In the genomic region with DNA sequence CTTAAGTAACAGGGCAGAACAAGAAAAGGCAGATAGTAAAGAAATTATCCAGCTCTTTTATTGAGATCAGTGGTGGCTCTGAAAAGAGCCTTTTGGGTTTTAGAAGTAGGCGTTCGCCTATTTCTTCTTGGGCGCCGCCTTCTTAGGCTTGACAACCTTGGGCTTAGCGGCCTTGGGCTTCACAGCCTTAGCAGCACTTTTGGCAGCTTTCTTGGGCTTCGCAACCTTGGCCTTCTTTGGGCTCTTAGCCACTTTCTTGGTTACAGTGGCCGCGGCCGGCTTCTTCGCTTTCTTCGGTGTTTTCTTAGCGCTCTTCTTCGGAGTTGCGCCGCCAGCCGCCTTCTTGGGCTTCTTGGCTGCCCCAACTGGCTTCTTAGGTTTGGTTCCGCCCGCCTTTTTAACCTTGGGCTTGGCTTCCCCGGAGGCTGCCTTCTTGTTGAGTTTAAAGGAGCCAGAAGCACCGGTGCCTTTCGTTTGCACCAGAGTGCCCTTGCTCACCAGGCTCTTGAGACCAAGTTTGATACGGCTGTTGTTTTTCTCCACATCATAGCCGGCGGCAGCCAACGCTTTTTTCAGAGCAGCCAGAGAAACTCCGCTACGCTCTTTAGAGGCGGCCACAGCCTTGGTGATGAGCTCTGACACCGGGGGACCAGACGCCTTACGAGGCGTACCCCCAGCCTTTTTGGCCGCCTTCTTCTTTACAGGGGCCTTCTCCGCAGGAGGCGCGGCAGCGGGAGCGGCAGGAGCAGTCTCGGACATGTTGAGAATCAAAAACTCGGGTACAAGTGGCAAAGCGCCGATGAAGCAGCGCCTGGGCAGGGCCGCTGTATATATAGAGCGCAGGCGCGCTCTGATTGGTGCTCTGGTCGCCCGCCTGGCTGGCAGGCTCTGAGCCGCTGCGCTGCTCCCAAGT, we compare ENCODE assay signal across 8 cellular contexts. TPM values are rescaled to one million over a fixed set of nuclear protein-coding genes. Genes with fewer than 3 reads are reported as not detected.
DNase-seq lines count a peak whose midpoint lies in the region; ATAC-seq and TF ChIP-seq lines count a peak whose summit lies in the region.

No MANE protein-coding gene starts in this region.

- peak overlapping the region; percentile 96 to 99 (median 98) for H3K27ac Mint-ChIP-seq in immature natural killer cell

- peaks cover 9% of the 10 kb centered on the region for H3F3A ChIP-seq in smooth muscle cell (ENCODE audit: low read depth)

- H3K9me3 Mint-ChIP-seq in immature natural killer cell, result no peaks in the 10 kb centered on the region

- H3K4me3 Mint-ChIP-seq in immature natural killer cell, result peak overlapping the region; percentile 95 to 98 (median 97)

- TF ChIP-seq CTCF in AG04449 (IDR thresholded peaks at IDR 0.05; ENCODE audit: insufficient read depth, low read length, missing control alignments) (no peak), VCaP (conservative IDR thresholded peaks at IDR 0.05) (peak; percentile 2; the same call in 1 of the 2 replicates), cardiac fibroblast (IDR thresholded peaks at IDR 0.05; ENCODE audit: low read depth, low read length) (no peak), smooth muscle cell (IDR thresholded peaks at IDR 0.05; ENCODE audit: borderline replicate concordance, insufficient read depth, poor library complexity, severe bottlenecking) (no peak)

- peaks cover 22% of the 10 kb centered on the region for H3K4me1 ChIP-seq in smooth muscle cell (ENCODE audit: low read depth)

- peaks cover 26 to 46% of the 10 kb centered on the region in 2 donors for H3K4me1 Mint-ChIP-seq in immature natural killer cell

- H3K79me2 ChIP-seq in smooth muscle cell (ENCODE audit: low read depth), result no peaks in the 10 kb centered on the region

- ATAC-seq in GM18870 (IDR thresholded peaks at IDR 0.05; ENCODE audit: unreplicated experiment) (peak; percentile 62), HG03108 (IDR thresholded peaks at IDR 0.05; ENCODE audit: unreplicated experiment) (peak; percentile 74)

- no peaks in the 10 kb centered on the region for H3K36me3 ChIP-seq in smooth muscle cell (ENCODE audit: low read depth)

- H3K36me3 Mint-ChIP-seq in immature natural killer cell, result no peaks in the 10 kb centered on the region

- H3K27ac ChIP-seq in VCaP (peak overlapping the region; percentile 81), smooth muscle cell (ENCODE audit: low read depth) (peak overlapping the region; percentile 94)

- peaks cover 10 to 26% (median 14%) of the 10 kb centered on the region in 3 donors for H3K27me3 Mint-ChIP-seq in immature natural killer cell (ENCODE audit: low read depth in 3 of 3)

- peak overlapping the region; percentile 94 for H2AFZ ChIP-seq in smooth muscle cell (ENCODE audit: low read depth)

- no peaks in the 10 kb centered on the region for H3K27me3 ChIP-seq in smooth muscle cell (ENCODE audit: low read depth)

- peak overlapping the region; percentile 84 for H3K9ac ChIP-seq in smooth muscle cell (ENCODE audit: low read depth)

- H3K4me2 ChIP-seq in smooth muscle cell, result peak overlapping the region; percentile 91

- H4K20me1 ChIP-seq in smooth muscle cell (ENCODE audit: low read depth), result no peaks in the 10 kb centered on the region

- DNase-seq in AG04449 (ENCODE audit: low read depth, low spot score), result no peak
- DNase-seq in NCI-H2171 treated with DMSO at 0.1 percent for 48 hours (lab: John Stamatoyannopoulos, UW), result peak; percentile 90
- peak; percentile 94 for DNase-seq in cardiac fibroblast (ENCODE audit: low read depth in 2 of 2)
- DNase-seq in immature natural killer cell, result peak; percentile 78 to 87 (median 84)
- DNase-seq in smooth muscle cell (lab: John Stamatoyannopoulos, UW; ENCODE audit: unreplicated experiment), result peak; percentile 46

- POLR2A ChIA-PET in AG04449 (lab: Yijun Ruan, JAX), result interaction anchor here (0.6 to 2.0 kb wide), 8 partner anchors 10 to 179 kb away, joined by 3 to 9 read pairs (median 6); a partner anchor contains a TSS

- WGBS in smooth muscle cell (ENCODE audit: low lambda C conversion rate), result under 1% methylated on average over 51 of the region's 51 CpGs

- H3K4me3 ChIP-seq in AG04449 (ENCODE audit: low read depth, low read length), result peak overlapping the region; percentile 72
- H3K4me3 ChIP-seq in cardiac fibroblast (replicated peaks in 1 of 2; ENCODE audit: low read depth in 2 of 2, low read length in 2 of 2), result peak overlapping the region; percentile 68 to 78
- peak overlapping the region; percentile 70 for H3K4me3 ChIP-seq in smooth muscle cell

- no peaks in the 10 kb centered on the region for H3K9me3 ChIP-seq in smooth muscle cell (replicated peaks; ENCODE audit: low read depth)

- CTCF ChIA-PET in AG04449 (lab: Yijun Ruan, JAX), result interaction anchor here (1.4 to 29.5 kb wide), 5 partner anchors 9 to 39 kb away, joined by 4 to 1301 read pairs (median 7); partner anchors contain the start of gene HFE

RNA-seq across cellular contexts. Expression of gene HFE, which starts 31.3 kb away (rescaled TPM):
- polyA plus RNA-seq in immature natural killer cell (1 to 10 TPM in 2 of 3 donors, under 1 TPM in 1; 0.90 to 5.1 (median 1.8) TPM), smooth muscle cell (2.1 and 7.5 TPM in 2 replicates)
- total RNA-seq in smooth muscle cell, result 4.9 and 5.5 TPM in 2 replicates
